In the genomic region with DNA sequence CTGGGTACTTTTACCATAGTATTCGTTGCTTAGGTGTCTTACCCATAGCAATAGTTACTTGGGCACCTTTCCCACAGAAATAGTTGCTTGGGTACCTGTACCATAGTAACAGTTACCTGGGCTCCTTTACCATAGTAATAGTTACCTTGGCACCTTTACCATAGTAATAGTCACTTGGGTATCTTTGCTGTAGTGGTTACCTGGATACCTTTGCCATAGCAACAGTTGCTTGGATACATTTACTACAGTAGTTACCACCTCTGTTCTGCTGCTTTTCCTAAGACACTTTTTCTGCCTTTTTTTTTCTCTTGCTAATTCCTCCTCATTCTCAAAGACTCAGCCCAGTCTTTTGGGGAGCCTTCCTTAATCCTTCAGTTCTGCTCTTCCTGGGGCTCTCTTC, we compare ENCODE assay signal across 27 cellular contexts.
"Had no signal": no experiment of that assay in that cellular context is flagged by ENCODE, and none has a peak within 500 bp of the region (broad histone marks: within the 10 kb centered on the region; RNA-seq: fewer than 3 reads in every experiment).

No MANE protein-coding gene starts in this region.

- DNase-seq: cortex of kidney; effector memory CD8-positive, alpha-beta T cell; erythroblast; esophagus squamous epithelium; foreskin melanocyte; glutamatergic neuron; heart right ventricle; hippocampal formation; kidney; left cardiac atrium; left lung; mesenchymal stem cell; midbrain; naive thymus-derived CD4-positive, alpha-beta T cell; stimulated activated CD4-positive, alpha-beta T cell treated with anti-CD3 and anti-CD28 coated beads, Interleukin-12 subunit alpha, Interleukin-12 subunit beta, amount 100 ng/mL, for 4 hours; stimulated activated CD4-positive, alpha-beta T cell treated with anti-CD3 and anti-CD28 coated beads, Interleukin-1b, Interleukin-23, amount 100 ng/mL, for 48 hours; stimulated activated CD4-positive, alpha-beta T cell treated with anti-CD3 and anti-CD28 coated beads, Interleukin-4, amount 100 ng/mL, for 1 hour; stimulated activated CD8-positive, alpha-beta memory T cell treated with anti-CD3 and anti-CD28 coated beads, Interleukin-4, amount 100 ng/mL, for 48 hours; stimulated activated naive CD4-positive, alpha-beta T cell; stimulated activated naive CD8-positive, alpha-beta T cell treated with anti-CD3 and anti-CD28 coated beads, Interleukin-15, amount 100 ng/mL, for 72 hours; transverse colon; upper lobe of right lung; uterus had no signal

- H3K27ac ChIP-seq: esophagus squamous epithelium, heart right ventricle, left lung, prostate gland, right atrium auricular region, suprapubic skin, transverse colon, upper lobe of right lung, uterus had no signal

- H3K4me2 ChIP-seq: smooth muscle cell had no signal

- H3K4me1 ChIP-seq: esophagus squamous epithelium, heart right ventricle, left lung, prostate gland, right atrium auricular region, suprapubic skin, transverse colon, upper lobe of right lung, uterus had no signal

- H3K27me3 ChIP-seq: esophagus squamous epithelium, heart right ventricle, left lung, right atrium auricular region, suprapubic skin, transverse colon, upper lobe of right lung, uterus had no signal

- H3K36me3 ChIP-seq: esophagus squamous epithelium, heart right ventricle, left lung, prostate gland, right atrium auricular region, suprapubic skin, transverse colon, upper lobe of right lung, uterus had no signal

- H3K4me3 ChIP-seq: esophagus squamous epithelium, heart right ventricle, left lung, prostate gland, right atrium auricular region, smooth muscle cell, suprapubic skin, transverse colon, upper lobe of right lung, uterus had no signal
